In genomic region chr5:81065492-81065891, GRCh38 we compare ENCODE assay signal across 1 cellular context.
TF ChIP-seq lines count a peak whose summit lies in the region.

No MANE protein-coding gene starts in this region.

TF ChIP-seq in WTC11, 78 proteins besides CTCF, POLR2A, EP300 and RAD21 (continued from another document):
- TF ChIP-seq, protein P1, sequence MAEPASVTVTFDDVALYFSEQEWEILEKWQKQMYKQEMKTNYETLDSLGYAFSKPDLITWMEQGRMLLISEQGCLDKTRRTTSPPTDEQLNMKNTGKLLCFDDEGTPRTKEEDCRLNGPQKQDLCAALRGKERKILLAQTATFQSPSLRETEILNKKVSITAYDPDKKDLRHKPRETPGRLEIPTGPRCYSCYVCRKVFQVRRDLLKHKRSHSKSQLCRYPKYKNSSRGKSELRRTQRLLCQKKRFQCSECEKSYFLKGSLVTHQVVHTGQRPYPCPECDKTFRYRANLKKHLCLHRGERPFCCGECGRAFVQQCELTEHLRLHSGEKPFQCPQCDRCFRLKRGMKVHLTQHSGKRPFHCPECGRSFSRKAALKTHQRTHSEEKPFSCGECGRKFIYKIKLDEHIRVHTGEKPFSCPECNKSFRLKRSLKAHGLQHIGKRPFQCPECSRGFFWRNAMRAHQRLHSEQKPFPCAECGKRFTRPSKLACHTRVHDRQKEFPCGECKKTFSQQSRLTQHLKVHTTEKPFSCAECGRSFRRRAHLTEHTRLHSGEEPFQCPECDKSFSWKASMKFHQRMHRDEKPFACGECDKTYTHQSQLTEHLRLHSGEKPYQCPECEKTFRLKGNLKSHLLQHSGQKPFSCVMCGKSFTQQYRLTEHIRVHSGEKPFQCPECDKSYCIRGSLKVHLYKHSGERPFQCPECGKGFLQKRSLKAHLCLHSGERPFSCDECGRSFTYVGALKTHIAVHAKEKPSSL (CRISPR knock-in tag; conservative IDR thresholded peaks at IDR 0.05): no peak
- TF ChIP-seq E2F4 (CRISPR knock-in tag; IDR thresholded peaks at IDR 0.05; ENCODE audit: borderline replicate concordance, low read depth) (no peak), SOX15 (CRISPR knock-in tag; IDR thresholded peaks at IDR 0.05) (no peak)
- TF ChIP-seq, protein P2, sequence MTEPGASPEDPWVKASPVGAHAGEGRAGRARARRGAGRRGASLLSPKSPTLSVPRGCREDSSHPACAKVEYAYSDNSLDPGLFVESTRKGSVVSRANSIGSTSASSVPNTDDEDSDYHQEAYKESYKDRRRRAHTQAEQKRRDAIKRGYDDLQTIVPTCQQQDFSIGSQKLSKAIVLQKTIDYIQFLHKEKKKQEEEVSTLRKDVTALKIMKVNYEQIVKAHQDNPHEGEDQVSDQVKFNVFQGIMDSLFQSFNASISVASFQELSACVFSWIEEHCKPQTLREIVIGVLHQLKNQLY (CRISPR knock-in tag; IDR thresholded peaks at IDR 0.05): no peak
